Comparison of ENCODE assay signal across 14 cellular contexts in the genomic region with DNA sequence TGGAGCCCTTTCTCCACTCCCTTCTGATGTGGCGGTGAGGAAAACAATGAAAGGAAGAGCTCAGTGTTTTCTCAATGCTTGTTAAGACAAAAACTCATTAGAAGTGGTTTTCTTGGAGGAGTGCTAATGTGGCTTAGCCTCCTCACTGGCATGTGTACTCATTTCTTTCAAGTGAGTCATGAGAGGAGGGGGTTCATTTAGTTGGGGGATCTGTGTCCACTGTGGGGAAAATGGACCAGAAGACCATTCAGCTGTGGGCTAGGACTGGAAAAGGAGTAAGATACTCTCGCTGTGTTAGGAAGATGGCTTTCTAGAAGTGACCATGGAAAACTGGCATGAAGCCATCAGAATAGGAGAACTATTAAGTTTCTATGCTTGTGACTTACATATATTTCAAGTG. TPM values are rescaled to one million over a fixed set of nuclear protein-coding genes. Genes with fewer than 3 reads are reported as not detected.
A peak's percentile ranks its signal among the peaks of the same experiment; 100 is the strongest.
DNase-seq lines count a peak whose midpoint lies in the region; ATAC-seq and TF ChIP-seq lines count a peak whose summit lies in the region.
"Had no signal": no experiment of that assay in that cellular context is flagged by ENCODE, and none has a peak within 500 bp of the region (broad histone marks: within the 10 kb centered on the region; RNA-seq: fewer than 3 reads in every experiment).

No MANE protein-coding gene starts in this region.

- POLR2A ChIA-PET in naive thymus-derived CD4-positive, alpha-beta T cell (lab: Charles Lee), result interaction anchor here (1.2 to 4.0 kb wide), 6 partner anchors 17 to 211 kb away, joined by 3 to 40 read pairs (median 13); a partner anchor contains a TSS

- TF ChIP-seq CTCF in heart right ventricle (IDR thresholded peaks at IDR 0.05), result no peak
- no peak for TF ChIP-seq CTCF in upper lobe of right lung (IDR thresholded peaks at IDR 0.05)

- H3K27ac Mint-ChIP-seq in naive thymus-derived CD4-positive, alpha-beta T cell, result peak overlapping the region in 7 of 9 donors; percentile 4 to 72 (median 16)
- H3K27ac Mint-ChIP-seq: B cell, nephron had no signal

- H3K27me3 ChIP-seq in heart right ventricle (no peaks in the 10 kb centered on the region), upper lobe of right lung (no peaks in the 10 kb centered on the region)
- no peaks in the 10 kb centered on the region for H3K27me3 ChIP-seq in naive thymus-derived CD4-positive, alpha-beta T cell (ENCODE audit: control insufficient read depth in 2 of 2, insufficient read depth in 2 of 2, low read length in 2 of 2)

- H3K36me3 ChIP-seq in heart right ventricle, result peaks cover 0 to 20% (median 16%) of the 10 kb centered on the region in 9 donors
- H3K36me3 ChIP-seq in naive thymus-derived CD4-positive, alpha-beta T cell (ENCODE audit: control insufficient read depth in 2 of 3, insufficient read depth in 3 of 3, low read length in 3 of 3), result peaks cover 0 to 16% (median 5%) of the 10 kb centered on the region in 3 experiments
- peaks cover 19% of the 10 kb centered on the region for H3K36me3 ChIP-seq in upper lobe of right lung

- H3K36me3 Mint-ChIP-seq in naive thymus-derived CD4-positive, alpha-beta T cell, result peaks cover 6 to 32% (median 24%) of the 10 kb centered on the region in 5 donors

- CTCF ChIA-PET in naive thymus-derived CD4-positive, alpha-beta T cell (lab: Charles Lee), result interaction anchor here (0.6 to 2.3 kb wide), 8 partner anchors 14 to 211 kb away, joined by 3 to 8 read pairs (median 3); no protein-coding TSS in a partner anchor

- H3K4me1 Mint-ChIP-seq in naive thymus-derived CD4-positive, alpha-beta T cell, result peaks cover 43 to 99% (median 88%) of the 10 kb centered on the region in 7 donors
- H3K4me1 Mint-ChIP-seq: nephron had no signal

- intact Hi-C loops in heart right ventricle (cut with DNase I) (loop anchor here in 5 of 10 donors (5.0 to 10.0 kb wide), 4 partner anchors 34 to 49 kb away; no protein-coding TSS in a partner anchor), cardiac septum (cut with DNase I) (no loop called here), upper lobe of right lung (cut with DNase I) (no loop called here)
- intact Hi-C loops in naive thymus-derived CD4-positive, alpha-beta T cell (cut with micrococcal nuclease), result loop anchor here in 1 of 2 donors (1.0 to 5.0 kb wide), 2 partner anchors 12 to 39 kb away; no protein-coding TSS in a partner anchor

- no peaks in the 10 kb centered on the region for H3K9me3 Mint-ChIP-seq in naive thymus-derived CD4-positive, alpha-beta T cell
- H3K9me3 Mint-ChIP-seq: activated naive CD8-positive, alpha-beta T cell treated with anti-CD3 and anti-CD28 coated beads, Interleukin-2, amount 10 ng/mL, durations not matched to agents 7 days and 5 days; nephron had no signal

- WGBS in heart right ventricle, 2 donors, result 60 to 61% methylated on average over 2 of the region's 2 CpGs

- ATAC-seq in heart right ventricle, result peak in 3 of 8 donors; percentile 9 to 14 (median 10)
- peak; percentile 36 for ATAC-seq in naive thymus-derived CD4-positive, alpha-beta T cell
- peak; percentile 21 for ATAC-seq in upper lobe of right lung
- no peak for ATAC-seq in HG02588 (IDR thresholded peaks at IDR 0.05; ENCODE audit: unreplicated experiment)
- no peak for ATAC-seq in esophagus mucosa

- peak overlapping the region in 1 of 10 donors; percentile 9 for H3K4me3 ChIP-seq in heart right ventricle
- no peak overlapping the region for H3K4me3 ChIP-seq in naive thymus-derived CD4-positive, alpha-beta T cell (ENCODE audit: low read length)
- H3K4me3 ChIP-seq in upper lobe of right lung, result no peak overlapping the region

- no peaks in the 10 kb centered on the region for H3K9me3 ChIP-seq in heart right ventricle
- H3K9me3 ChIP-seq in naive thymus-derived CD4-positive, alpha-beta T cell (ENCODE audit: control insufficient read depth in 2 of 3, low read length in 3 of 3), result no peaks in the 10 kb centered on the region
- no peaks in the 10 kb centered on the region for H3K9me3 ChIP-seq in upper lobe of right lung

- H3K27ac ChIP-seq in heart right ventricle, result peak overlapping the region in 8 of 10 donors; percentile 20 to 52 (median 39)
- no peak overlapping the region for H3K27ac ChIP-seq in naive thymus-derived CD4-positive, alpha-beta T cell (ENCODE audit: low read depth, low read length)
- H3K27ac ChIP-seq in upper lobe of right lung, result no peak overlapping the region

- DNase-seq in heart right ventricle (no peak), cardiac septum (ENCODE audit: low spot score) (no peak), astrocyte of the hippocampus (ENCODE audit: low read depth, low spot score) (peak; percentile 77), upper lobe of right lung (no peak), SIG-M5 (lab: John Stamatoyannopoulos, UW) (no peak)
- peak in 2 of 9 donors; percentile 26 to 35 for DNase-seq in naive thymus-derived CD4-positive, alpha-beta T cell
- DNase-seq: activated naive CD8-positive, alpha-beta T cell treated with anti-CD3 and anti-CD28 coated beads, Interleukin-2, amount 10 ng/mL, durations not matched to agents 7 days and 5 days; effector memory CD4-positive, alpha-beta T cell; NCI-H2029 treated with DMSO at 0.1 percent for 48 hours; stimulated activated naive CD4-positive, alpha-beta T cell treated with Interleukin-2 at 50 U/mL for 16 hours had no signal

- peaks cover 36 to 99% (median 76%) of the 10 kb centered on the region in 9 donors for H3K4me1 ChIP-seq in heart right ventricle
- H3K4me1 ChIP-seq in naive thymus-derived CD4-positive, alpha-beta T cell (ENCODE audit: control insufficient read depth in 2 of 2, insufficient read depth in 2 of 2, low read length in 2 of 2), result peaks cover 7 to 55% of the 10 kb centered on the region in 2 donors
- H3K4me1 ChIP-seq in upper lobe of right lung, result peaks cover 66% of the 10 kb centered on the region

- H3K4me3 Mint-ChIP-seq in naive thymus-derived CD4-positive, alpha-beta T cell, result peak overlapping the region; percentile 7 to 72 (median 60)
- H3K4me3 Mint-ChIP-seq: activated naive CD8-positive, alpha-beta T cell treated with anti-CD3 and anti-CD28 coated beads, Interleukin-2, amount 10 ng/mL, durations not matched to agents 7 days and 5 days; B cell; nephron had no signal

- no peaks in the 10 kb centered on the region for H3K27me3 Mint-ChIP-seq in naive thymus-derived CD4-positive, alpha-beta T cell
- H3K27me3 Mint-ChIP-seq: activated naive CD8-positive, alpha-beta T cell treated with anti-CD3 and anti-CD28 coated beads, Interleukin-2, amount 10 ng/mL, durations not matched to agents 7 days and 5 days; B cell had no signal

RNA-seq across cellular contexts. Expression of a gene that starts 23.5 kb away (rescaled TPM):
- total RNA-seq in heart right ventricle (10 to 100 TPM; 27.3 to 67.4 (median 41.1) TPM), cardiac septum (19.0 TPM), upper lobe of right lung (91.0 TPM), esophagus mucosa (6.1 TPM)
- polyA plus RNA-seq in heart right ventricle, result 10 to 100 TPM; 27.7 to 31.9 TPM
- 10 to 100 TPM; 12.6 to 96.7 (median 23.3) TPM for total RNA-seq in naive thymus-derived CD4-positive, alpha-beta T cell
- polyA plus RNA-seq in naive thymus-derived CD4-positive, alpha-beta T cell, result 1 to 10 TPM; 2.3 to 3.5 TPM

Comparison
In these comparisons a context has a peak if more than half of its experiments do, and no peak if none do; other contexts are left out.
1. ATAC-seq: peak in naive thymus-derived CD4-positive, alpha-beta T cell (single experiment) and upper lobe of right lung (single experiment); none in HG02588 (single experiment) and esophagus mucosa (single experiment).
2. H3K27ac ChIP-seq: peak in heart right ventricle (8 of 10); none in naive thymus-derived CD4-positive, alpha-beta T cell (single experiment) and upper lobe of right lung (single experiment).